Comparison of ENCODE assay signal across 8 cellular contexts in the genomic region with DNA sequence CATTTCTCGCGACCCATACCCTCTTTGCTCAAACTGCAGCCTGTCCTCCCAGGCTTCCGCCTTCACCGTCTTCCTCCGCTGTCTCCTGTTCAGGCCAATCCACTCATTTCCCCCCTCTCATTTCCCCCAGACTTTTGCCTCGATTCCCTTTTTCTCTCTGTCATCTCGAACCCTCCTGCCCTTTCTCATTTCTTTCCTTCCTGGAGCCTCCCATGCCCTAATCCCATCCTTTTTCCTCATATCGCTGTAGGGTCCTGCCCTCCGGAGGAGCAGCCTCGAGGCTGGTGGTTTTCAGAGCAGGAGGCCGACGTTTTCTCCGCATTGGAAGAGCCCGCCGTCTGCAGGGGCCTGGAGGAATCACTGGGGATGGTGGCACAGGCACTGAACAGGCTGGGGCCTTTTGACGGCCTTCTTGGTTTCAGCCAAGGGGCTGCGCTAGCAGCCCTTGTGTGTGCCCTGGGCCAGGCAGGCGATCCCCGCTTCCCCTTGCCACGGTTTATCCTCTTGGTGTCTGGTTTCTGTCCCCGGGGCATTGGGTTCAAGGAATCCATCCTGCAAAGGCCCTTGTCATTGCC. TPM values are rescaled to one million over a fixed set of nuclear protein-coding genes. Genes with fewer than 3 reads are reported as not detected.
DNase-seq lines count a peak whose midpoint lies in the region; ATAC-seq and TF ChIP-seq lines count a peak whose summit lies in the region.

No MANE protein-coding gene starts in this region.

- no peak for DNase-seq in Jurkat, Clone E6-1 (ENCODE audit: low read depth, low spot score)
- DNase-seq in activated naive CD8-positive, alpha-beta T cell treated with anti-CD3 and anti-CD28 coated beads, Interleukin-2, amount 50 U/mL, for 24 hours, result peak; percentile 22
- peak; percentile 35 for DNase-seq in stimulated activated CD8-positive, alpha-beta memory T cell treated with anti-CD3 and anti-CD28 coated beads, Interleukin-4, amount 100 ng/mL, for 48 hours
- DNase-seq in HPDE6-E6E7 (ENCODE audit: extremely low spot score), result no peak

- peaks cover 22% of the 10 kb centered on the region for H3K4me1 Mint-ChIP-seq in activated naive CD8-positive, alpha-beta T cell treated with anti-CD3 and anti-CD28 coated beads, Interleukin-2, amount 50 U/mL, for 24 hours

- no peaks in the 10 kb centered on the region for H3K27me3 Mint-ChIP-seq in activated naive CD8-positive, alpha-beta T cell treated with anti-CD3 and anti-CD28 coated beads, Interleukin-2, amount 50 U/mL, for 24 hours

- ATAC-seq in activated naive CD8-positive, alpha-beta T cell treated with anti-CD3 and anti-CD28 coated beads, Interleukin-2, amount 50 U/mL, for 24 hours, result no peak
- ATAC-seq in HG03095 (IDR thresholded peaks at IDR 0.05; ENCODE audit: unreplicated experiment), result no peak
- ATAC-seq in GM21529 (IDR thresholded peaks at IDR 0.05; ENCODE audit: unreplicated experiment), result no peak

- no peaks in the 10 kb centered on the region for H3K9me3 Mint-ChIP-seq in activated naive CD8-positive, alpha-beta T cell treated with anti-CD3 and anti-CD28 coated beads, Interleukin-2, amount 50 U/mL, for 24 hours

- H3K27ac Mint-ChIP-seq in activated naive CD8-positive, alpha-beta T cell treated with anti-CD3 and anti-CD28 coated beads, Interleukin-2, amount 50 U/mL, for 24 hours, result peak overlapping the region; percentile 92

- H3K27ac ChIP-seq in C4-2B, result peak overlapping the region; percentile 85

- no peaks in the 10 kb centered on the region for H3K9me3 ChIP-seq in iPS-18c (ENCODE audit: control insufficient read depth, insufficient read depth, low read length)

- TF ChIP-seq CTCF in C4-2B (conservative IDR thresholded peaks at IDR 0.05), result no peak

- peaks cover 19% of the 10 kb centered on the region for H3K36me3 Mint-ChIP-seq in activated naive CD8-positive, alpha-beta T cell treated with anti-CD3 and anti-CD28 coated beads, Interleukin-2, amount 50 U/mL, for 24 hours (ENCODE audit: low read depth)

- H3K4me3 Mint-ChIP-seq in activated naive CD8-positive, alpha-beta T cell treated with anti-CD3 and anti-CD28 coated beads, Interleukin-2, amount 50 U/mL, for 24 hours, result peak overlapping the region; percentile 93

- peak overlapping the region; percentile 98 for H3K4me3 ChIP-seq in Jurkat, Clone E6-1 (ENCODE audit: low read length)
- H3K4me3 ChIP-seq in iPS-18c (ENCODE audit: insufficient read depth, low read depth, low read length), result peak overlapping the region; percentile 78

RNA-seq across cellular contexts. Expression of a gene that starts 0.6 kb away (rescaled TPM):
- 20.8 TPM for polyA plus RNA-seq in Jurkat, Clone E6-1 (2012; ENCODE audit: insufficient read depth, insufficient read length)

RNA-seq across cellular contexts. Expression of a gene that starts 12.5 kb away (rescaled TPM):
- 2.7 TPM for polyA plus RNA-seq in Jurkat, Clone E6-1 (2012; ENCODE audit: insufficient read depth, insufficient read length)

RNA-seq across cellular contexts. Expression of a gene that starts 12.5 kb away (rescaled TPM):
- polyA plus RNA-seq in Jurkat, Clone E6-1 (2012; ENCODE audit: insufficient read depth, insufficient read length), result 21.1 TPM

RNA-seq across cellular contexts. Expression of a gene that starts 17.3 kb away (rescaled TPM):
- polyA plus RNA-seq in Jurkat, Clone E6-1 (2012; ENCODE audit: insufficient read depth, insufficient read length), result 4.6 TPM

Comparison
In these comparisons a context has a peak if more than half of its experiments do, and no peak if none do; other contexts are left out.
1. DNase-seq: peak in activated naive CD8-positive, alpha-beta T cell treated with anti-CD3 and anti-CD28 coated beads, Interleukin-2, amount 50 U/mL, for 24 hours (single experiment) and stimulated activated CD8-positive, alpha-beta memory T cell treated with anti-CD3 and anti-CD28 coated beads, Interleukin-4, amount 100 ng/mL, for 48 hours (single experiment); none in Jurkat, Clone E6-1 (single experiment) and HPDE6-E6E7 (single experiment).